18 cellular contexts compared by ENCODE assay signal in the genomic region with DNA sequence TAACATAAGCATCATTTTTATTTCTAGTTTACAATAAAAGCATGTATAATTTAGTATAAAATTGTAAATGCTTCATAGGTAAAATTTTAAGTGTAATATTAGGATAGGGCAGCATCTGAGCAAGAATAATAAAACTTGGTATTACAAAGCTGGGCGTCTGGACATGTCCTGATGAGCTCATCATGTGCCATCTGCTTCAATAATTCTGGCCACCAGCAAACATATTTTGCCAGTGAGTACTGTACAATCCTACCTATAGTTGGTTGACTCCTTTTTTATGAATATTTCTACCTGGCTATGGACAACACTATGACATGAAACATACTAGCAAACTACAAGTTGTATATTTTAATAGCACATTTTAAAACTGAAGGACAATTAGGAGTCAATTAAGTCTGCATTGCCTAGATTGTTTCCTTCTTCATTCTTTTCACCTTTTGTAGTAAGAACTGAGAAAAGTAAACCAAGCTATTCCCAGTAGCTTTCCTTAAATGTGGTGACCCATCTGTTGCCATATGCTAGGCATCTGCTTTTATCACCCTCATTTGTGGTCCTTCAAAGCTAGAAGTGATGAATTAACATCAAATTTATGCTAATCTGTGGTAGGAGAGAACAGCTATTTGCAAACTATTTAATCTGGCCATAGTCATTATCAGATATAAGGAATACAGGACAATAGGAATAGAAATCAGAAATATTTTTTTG. TPM values are rescaled to one million over a fixed set of nuclear protein-coding genes. Genes with fewer than 3 reads are reported as not detected.
A peak's percentile ranks its signal among the peaks of the same experiment; 100 is the strongest.
DNase-seq lines count a peak whose midpoint lies in the region; ATAC-seq and TF ChIP-seq lines count a peak whose summit lies in the region.
"Had no signal": no experiment of that assay in that cellular context is flagged by ENCODE, and none has a peak within 500 bp of the region (broad histone marks: within the 10 kb centered on the region; RNA-seq: fewer than 3 reads in every experiment).

No MANE protein-coding gene starts in this region.

- peak overlapping the region in 3 of 5 experiments; percentile 49 to 63 (median 59) for H3K27ac Mint-ChIP-seq in brain
- H3K27ac Mint-ChIP-seq: activated CD4-positive, alpha-beta memory T cell treated with anti-CD3 and anti-CD28 coated beads for 36 hours; activated naive CD8-positive, alpha-beta T cell had no signal

- no peaks in the 10 kb centered on the region for H3K36me3 Mint-ChIP-seq in brain
- H3K36me3 Mint-ChIP-seq: activated CD4-positive, alpha-beta memory T cell treated with anti-CD3 and anti-CD28 coated beads for 36 hours; activated naive CD8-positive, alpha-beta T cell had no signal

- H3K9me3 Mint-ChIP-seq in brain: peaks cover 0 to 4% (median 0%) of the 10 kb centered on the region in 5 experiments

- TF ChIP-seq CTCF in brain (conservative IDR thresholded peaks at IDR 0.05): no peak

- no peaks in the 10 kb centered on the region for H3K27me3 Mint-ChIP-seq in brain
- H3K27me3 Mint-ChIP-seq: activated CD4-positive, alpha-beta memory T cell treated with anti-CD3 and anti-CD28 coated beads for 36 hours; activated naive CD8-positive, alpha-beta T cell had no signal

- H3K4me3 Mint-ChIP-seq in brain: peak overlapping the region in 1 of 5 experiments; percentile 35
- H3K4me3 Mint-ChIP-seq: activated CD4-positive, alpha-beta memory T cell treated with anti-CD3 and anti-CD28 coated beads for 36 hours; activated naive CD8-positive, alpha-beta T cell; activated T-cell treated with anti-CD3 and anti-CD28 coated beads, Interleukin-2, amount 50 U/mL, for 4 hours had no signal

- ATAC-seq in GM21825 (IDR thresholded peaks at IDR 0.05; ENCODE audit: unreplicated experiment): no peak
- ATAC-seq: activated T-cell treated with anti-CD3 and anti-CD28 coated beads, Interleukin-2, amount 50 U/mL, for 4 hours; K562; right cardiac atrium; upper lobe of right lung had no signal

- peak; percentile 18 for DNase-seq in DMS53 (lab: John Stamatoyannopoulos, UW)
- no peak for DNase-seq in DMS53 treated with DMSO at 0.1 percent for 48 hours (lab: John Stamatoyannopoulos, UW; ENCODE audit: unreplicated experiment)
- DNase-seq in NCI-H2171 treated with DMSO at 0.1 percent for 48 hours (lab: John Stamatoyannopoulos, UW): peak; percentile 92
- peak; percentile 37 for DNase-seq in kidney glomerular epithelial cell (lab: John Stamatoyannopoulos, UW)
- DNase-seq in NCI-H1930 (lab: John Stamatoyannopoulos, UW): no peak
- DNase-seq in NCI-H2227 treated with DMSO at 0.1 percent for 48 hours (lab: John Stamatoyannopoulos, UW): no peak
- DNase-seq: activated CD4-positive, alpha-beta memory T cell treated with anti-CD3 and anti-CD28 coated beads for 36 hours; activated T-cell treated with anti-CD3 and anti-CD28 coated beads, Interleukin-2, amount 50 U/mL, for 4 hours; NCI-H1105; NCI-H345; PC-9; right cardiac atrium; stomach; upper lobe of right lung had no signal

- H3K4me1 Mint-ChIP-seq in brain: peaks cover 15% of the 10 kb centered on the region

RNA-seq across cellular contexts. Expression of a gene that starts 23.4 kb away (rescaled TPM):
- 2.8 TPM for polyA plus RNA-seq in brain (ENCODE audit: insufficient read depth, low read depth, low replicate concordance)

Comparison
In these comparisons a context has a peak if more than half of its experiments do, and no peak if none do; other contexts are left out.
1. DNase-seq: peak in DMS53 (single experiment), NCI-H2171 treated with DMSO at 0.1 percent for 48 hours (single experiment) and kidney glomerular epithelial cell (single experiment); none in DMS53 treated with DMSO at 0.1 percent for 48 hours (single experiment), NCI-H1930 (0 of 2) and NCI-H2227 treated with DMSO at 0.1 percent for 48 hours (single experiment).